ENCODE assay signal across 13 cellular contexts in the genomic region with DNA sequence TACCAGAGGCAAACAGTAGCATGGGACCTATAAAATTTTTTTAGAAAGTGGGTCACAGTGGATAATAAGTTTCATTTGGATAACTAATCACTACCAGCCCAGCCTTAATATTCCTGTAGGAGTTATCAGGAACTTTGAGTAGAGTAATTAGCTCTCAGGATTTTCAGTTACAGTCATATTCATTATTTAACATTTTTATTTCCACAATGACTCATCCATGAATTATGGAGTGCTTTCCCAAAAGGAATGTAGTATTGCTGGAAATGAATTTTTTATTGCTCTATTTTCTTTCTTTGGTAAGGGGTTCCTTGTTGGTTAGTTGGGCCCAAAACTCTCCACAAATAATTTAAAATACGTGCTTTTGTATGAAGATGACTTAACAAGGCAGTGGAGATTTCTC. TPM values are rescaled to one million over a fixed set of nuclear protein-coding genes. Genes with fewer than 3 reads are reported as not detected.
A peak's percentile ranks its signal among the peaks of the same experiment; 100 is the strongest.
DNase-seq lines count a peak whose midpoint lies in the region; ATAC-seq, FAIRE-seq and TF ChIP-seq lines count a peak whose summit lies in the region.
"Had no signal": no experiment of that assay in that cellular context is flagged by ENCODE, and none has a peak within 500 bp of the region (broad histone marks: within the 10 kb centered on the region; RNA-seq: fewer than 3 reads in every experiment).

No MANE protein-coding gene starts in this region.

- no peak for ATAC-seq in natural killer cell
- ATAC-seq in activated CD8-positive, alpha-beta T cell treated with anti-CD3 and anti-CD28 coated beads for 36 hours, result no peak
- ATAC-seq: left ventricle myocardium superior had no signal

- H3K9ac ChIP-seq in SK-N-MC (ENCODE audit: insufficient read length), result no peak overlapping the region

- H3K27me3 Mint-ChIP-seq in natural killer cell (ENCODE audit: low read depth in 2 of 2), result no peaks in the 10 kb centered on the region
- no peaks in the 10 kb centered on the region for H3K27me3 Mint-ChIP-seq in activated CD8-positive, alpha-beta T cell treated with anti-CD3 and anti-CD28 coated beads for 36 hours

- POLR2A ChIA-PET in activated CD8-positive, alpha-beta T cell treated with anti-CD3 and anti-CD28 coated beads for 36 hours (lab: Charles Lee), result no interaction called here

- no peak for DNase-seq in H54 (ENCODE audit: insufficient read length, low spot score)
- DNase-seq in SK-N-MC (ENCODE audit: low read depth, low spot score), result peak; percentile 18
- peak; percentile 47 for DNase-seq in fibroblast of pulmonary artery (ENCODE audit: low read depth)
- DNase-seq in urothelium cell line (ENCODE audit: low spot score), result peak; percentile 31
- no peak for DNase-seq in NCI-H774 (lab: John Stamatoyannopoulos, UW)
- DNase-seq in natural killer cell, result no peak
- DNase-seq in activated CD8-positive, alpha-beta T cell treated with anti-CD3 and anti-CD28 coated beads for 36 hours, result no peak
- DNase-seq: DMS153; effector CD4-positive, alpha-beta T cell; left ventricle myocardium superior; NCI-H2171 treated with DMSO at 0.1 percent for 48 hours; nephron progenitor cell had no signal

- H3K36me3 ChIP-seq in SK-N-MC (ENCODE audit: insufficient read depth, low read length), result no peaks in the 10 kb centered on the region

- CTCF ChIA-PET in activated CD8-positive, alpha-beta T cell treated with anti-CD3 and anti-CD28 coated beads for 36 hours (lab: Charles Lee), result no interaction called here

- FAIRE-seq in H54 (lab: Jason Lieb, UNC) (peak; percentile 66), urothelium cell line (lab: Jason Lieb, UNC) (no peak)
- FAIRE-seq: GM12891 had no signal

- H3K9me3 ChIP-seq in SK-N-MC (ENCODE audit: low read depth, low read length), result no peaks in the 10 kb centered on the region

- H3K36me3 Mint-ChIP-seq in natural killer cell, result no peaks in the 10 kb centered on the region
- H3K36me3 Mint-ChIP-seq in activated CD8-positive, alpha-beta T cell treated with anti-CD3 and anti-CD28 coated beads for 36 hours (ENCODE audit: low read depth), result peaks cover 6% of the 10 kb centered on the region

- no peaks in the 10 kb centered on the region for H3K9me3 Mint-ChIP-seq in natural killer cell
- H3K9me3 Mint-ChIP-seq in activated CD8-positive, alpha-beta T cell treated with anti-CD3 and anti-CD28 coated beads for 36 hours, result no peaks in the 10 kb centered on the region

- TF ChIP-seq CTCF in fibroblast of pulmonary artery (IDR thresholded peaks at IDR 0.05; ENCODE audit: low read length, missing control alignments), result no peak
- TF ChIP-seq CTCF in natural killer cell (IDR thresholded peaks at IDR 0.05), result no peak
- TF ChIP-seq CTCF in activated CD8-positive, alpha-beta T cell treated with anti-CD3 and anti-CD28 coated beads for 36 hours (IDR thresholded peaks at IDR 0.05), result no peak

- TF ChIP-seq POLR2A in H54 (IDR thresholded peaks at IDR 0.05; ENCODE audit: low read depth, low read length), result no peak

- no peak overlapping the region for H3K27ac Mint-ChIP-seq in natural killer cell
- no peak overlapping the region for H3K27ac Mint-ChIP-seq in activated CD8-positive, alpha-beta T cell treated with anti-CD3 and anti-CD28 coated beads for 36 hours
- H3K27ac Mint-ChIP-seq: nephron progenitor cell had no signal

- intact Hi-C loops in natural killer cell (cut with micrococcal nuclease), result no loop called here
- intact Hi-C loops in activated CD8-positive, alpha-beta T cell treated with anti-CD3 and anti-CD28 coated beads for 36 hours (cut with micrococcal nuclease), result no loop called here

- H3K4me1 Mint-ChIP-seq in natural killer cell, result peaks cover 7 to 12% of the 10 kb centered on the region in 2 donors
- peaks cover 17% of the 10 kb centered on the region for H3K4me1 Mint-ChIP-seq in activated CD8-positive, alpha-beta T cell treated with anti-CD3 and anti-CD28 coated beads for 36 hours (ENCODE audit: low read depth)

- H3K4me3 ChIP-seq in SK-N-MC (no peak overlapping the region), fibroblast of pulmonary artery (replicated peaks; ENCODE audit: low read depth, low read length) (no peak overlapping the region)

- H3K27ac ChIP-seq in SK-N-MC, result no peak overlapping the region

- H3K4me3 Mint-ChIP-seq in natural killer cell, result no peak overlapping the region
- no peak overlapping the region for H3K4me3 Mint-ChIP-seq in activated CD8-positive, alpha-beta T cell treated with anti-CD3 and anti-CD28 coated beads for 36 hours
- H3K4me3 Mint-ChIP-seq: nephron progenitor cell had no signal

RNA-seq across cellular contexts. Expression of a gene that starts 53.7 kb away (rescaled TPM):
- total RNA-seq in natural killer cell, result 10 to 100 TPM; 43.5 to 54.0 (median 44.9) TPM
- total RNA-seq in activated CD8-positive, alpha-beta T cell treated with anti-CD3 and anti-CD28 coated beads for 36 hours, result 10 to 100 TPM; 21.7 to 27.0 TPM

Comparison
In these comparisons a context has a peak if more than half of its experiments do, and no peak if none do; other contexts are left out.
1. DNase-seq: peak in SK-N-MC (single experiment), fibroblast of pulmonary artery (single experiment) and urothelium cell line (single experiment); none in H54 (single experiment), NCI-H774 (single experiment), natural killer cell (single experiment) and activated CD8-positive, alpha-beta T cell treated with anti-CD3 and anti-CD28 coated beads for 36 hours (single experiment).